Comparison of ENCODE assay signal across 11 cellular contexts in genomic region chr9:21993007-21993406, GRCh38. TPM values are rescaled to one million over a fixed set of nuclear protein-coding genes. Genes with fewer than 3 reads are reported as not detected.
DNase-seq lines count a peak whose midpoint lies in the region; ATAC-seq and TF ChIP-seq lines count a peak whose summit lies in the region.
"Had no signal": no experiment of that assay in that cellular context is flagged by ENCODE, and none has a peak within 500 bp of the region (broad histone marks: within the 10 kb centered on the region; RNA-seq: fewer than 3 reads in every experiment).

No MANE protein-coding gene starts in this region.

- TF ChIP-seq CTCF in AG04450 (IDR thresholded peaks at IDR 0.05; ENCODE audit: low read depth, low read length) (no peak), GM06990 (IDR thresholded peaks at IDR 0.05; ENCODE audit: insufficient read depth, low read length, poor library complexity, severe bottlenecking) (no peak), fibroblast of lung (conservative IDR thresholded peaks at IDR 0.05 in 1 of 2, IDR thresholded peaks at IDR 0.05 in 1 of 2; ENCODE audit: low read depth in 1 of 2, low read length in 2 of 2) (no peak)

- ATAC-seq in HG02981 (IDR thresholded peaks at IDR 0.05; ENCODE audit: unreplicated experiment) (no peak), GM19395 (IDR thresholded peaks at IDR 0.05; ENCODE audit: unreplicated experiment) (no peak)

- CTCF ChIA-PET in AG04450 (lab: Charles Lee): interaction anchor here (1.5 to 8.0 kb wide), 3 partner anchors 15 to 179 kb away, joined by 6 to 69 read pairs (median 9); partner anchors contain the start of gene CDKN2B

- no peaks in the 10 kb centered on the region for H4K20me1 ChIP-seq in fibroblast of lung (ENCODE audit: control insufficient read depth, extremely low read depth, insufficient read depth, low read length)

- POLR2A ChIA-PET in AG04450 (lab: Yijun Ruan, JAX): no interaction called here

- no peaks in the 10 kb centered on the region for H3K36me3 ChIP-seq in GM06990 (ENCODE audit: control insufficient read depth, insufficient read depth, low read length)
- H3K36me3 ChIP-seq in SK-N-MC (ENCODE audit: insufficient read depth, low read length): peaks cover 15% of the 10 kb centered on the region
- no peaks in the 10 kb centered on the region for H3K36me3 ChIP-seq in fibroblast of lung (ENCODE audit: control insufficient read depth, insufficient read depth, low read length)
- H3K36me3 ChIP-seq: tibial artery had no signal

- no peaks in the 10 kb centered on the region for H3K27me3 ChIP-seq in AG04450 (ENCODE audit: control insufficient read depth, insufficient read depth, low read length)
- H3K27me3 ChIP-seq in GM06990 (replicated peaks; ENCODE audit: control insufficient read depth, insufficient read depth, low read length): no peaks in the 10 kb centered on the region
- H3K27me3 ChIP-seq in fibroblast of lung (ENCODE audit: control insufficient read depth, insufficient read depth, low read length): no peaks in the 10 kb centered on the region

- peaks cover 33% of the 10 kb centered on the region for H3K79me2 ChIP-seq in fibroblast of lung (ENCODE audit: control insufficient read depth, insufficient read depth, low read length)

- H3K9me3 ChIP-seq in AG04450 (ENCODE audit: control insufficient read depth, insufficient read depth, low read length): peaks cover 6% of the 10 kb centered on the region; the same call in 1 of the 2 replicates
- no peaks in the 10 kb centered on the region for H3K9me3 ChIP-seq in SK-N-MC (ENCODE audit: low read depth, low read length)
- no peaks in the 10 kb centered on the region for H3K9me3 ChIP-seq in fibroblast of lung (ENCODE audit: control insufficient read depth, insufficient read depth, low read depth, low read length)
- H3K9me3 ChIP-seq: tibial artery had no signal

- intact Hi-C loops in posterior vena cava (cut with DNase I): loop anchor here (10.0 kb wide), 2 partner anchors 178 to 188 kb away; partner anchors contain the start of gene MTAP (in 1 of the 2)

- H3K9ac ChIP-seq in SK-N-MC (ENCODE audit: insufficient read length) (peak overlapping the region; percentile 90), fibroblast of lung (ENCODE audit: insufficient read depth, low read length) (no peak overlapping the region)

- H2AFZ ChIP-seq in fibroblast of lung (ENCODE audit: low read length): no peak overlapping the region

- peak overlapping the region; percentile 89 for H3K4me2 ChIP-seq in fibroblast of lung (ENCODE audit: extremely low read depth, insufficient read depth, low read length)

- no peak overlapping the region for H3K27ac ChIP-seq in AG04450 (ENCODE audit: low read depth, low read length)
- H3K27ac ChIP-seq in SK-N-MC: peak overlapping the region; percentile 84
- H3K27ac ChIP-seq in fibroblast of lung (ENCODE audit: insufficient read depth, low read length): no peak overlapping the region
- H3K27ac ChIP-seq: tibial artery had no signal

- peaks cover 4% of the 10 kb centered on the region for H3K4me1 ChIP-seq in fibroblast of lung (ENCODE audit: control insufficient read depth, extremely low read depth, insufficient read depth, low read length)

- DNase-seq in AG04450 (ENCODE audit: low read depth, low spot score): no peak
- DNase-seq in GM06990 (ENCODE audit: extremely low read depth, insufficient read length): no peak
- DNase-seq in SK-N-MC (ENCODE audit: low read depth, low spot score): no peak
- no peak for DNase-seq in fibroblast of lung (ENCODE audit: low read depth in 2 of 2)
- DNase-seq in glomerular visceral epithelial cell (ENCODE audit: extremely low spot score): no peak
- no peak for DNase-seq in posterior vena cava (ENCODE audit: low spot score)
- DNase-seq: tibial artery had no signal

- peak overlapping the region; percentile 86 for H3K4me3 ChIP-seq in AG04450 (ENCODE audit: low read depth, low read length)
- peak overlapping the region; percentile 81 for H3K4me3 ChIP-seq in GM06990 (replicated peaks; ENCODE audit: low read depth, low read length)
- peak overlapping the region; percentile 92 for H3K4me3 ChIP-seq in SK-N-MC
- peak overlapping the region; percentile 59 to 83 (median 76) for H3K4me3 ChIP-seq in fibroblast of lung (replicated peaks in 1 of 4; ENCODE audit: control extremely low read depth in 1 of 4, insufficient read depth in 1 of 4, low read depth in 3 of 4, low read length in 4 of 4)
- H3K4me3 ChIP-seq: lung had no signal

RNA-seq across cellular contexts. Expression of gene CDKN2A, which starts 1.2 kb away (rescaled TPM):
- polyA plus RNA-seq in AG04450 (2011; rRNA removed): 29.7 and 40.4 TPM in 2 replicates
- polyA minus RNA-seq in AG04450 (2011; rRNA and poly(A)+ RNA removed): 9.0 and 11.1 TPM in 2 replicates
- 10.8 and 19.2 TPM in 2 replicates for total RNA-seq in fibroblast of lung
- 23.5 and 25.3 TPM in 2 replicates for polyA plus RNA-seq in fibroblast of lung
- 39.9 and 45.5 TPM in 2 replicates for polyA plus RNA-seq in fibroblast of lung (2012)
- polyA minus RNA-seq in fibroblast of lung (ENCODE audit: low replicate concordance): 4.9 and 13.2 TPM in 2 replicates
- total RNA-seq in posterior vena cava: 1 to 10 TPM in 1 of 2 donors, under 1 TPM in 1; 0.81 to 1.4 TPM
- total RNA-seq: NCI-H460 had no signal

RNA-seq across cellular contexts. Expression of gene CDKN2B-AS1, which starts 1.6 kb away (rescaled TPM):
- polyA plus RNA-seq in AG04450 (2011; rRNA removed) (2.1 and 2.8 TPM in 2 replicates), fibroblast of lung (1.1 and 1.7 TPM in 2 replicates)
- polyA minus RNA-seq in AG04450 (2011; rRNA and poly(A)+ RNA removed): 3.5 and 5.0 TPM in 2 replicates
- total RNA-seq in fibroblast of lung (3.9 and 7.6 TPM in 2 replicates), posterior vena cava (under 1 TPM; 0.65 to 1.00 TPM)
- polyA plus RNA-seq in fibroblast of lung (2012): 1.0 and 1.1 TPM in 2 replicates
- not detected in 2 replicates for polyA minus RNA-seq in fibroblast of lung (ENCODE audit: low replicate concordance)
- total RNA-seq: NCI-H460 had no signal

RNA-seq across cellular contexts. Expression of gene CDKN2B, which starts 16.1 kb away (rescaled TPM):
- 10.2 and 10.7 TPM in 2 replicates for polyA plus RNA-seq in AG04450 (2011; rRNA removed)
- 9.6 and 11.8 TPM in 2 replicates for polyA minus RNA-seq in AG04450 (2011; rRNA and poly(A)+ RNA removed)
- total RNA-seq in fibroblast of lung: 29.0 and 44.9 TPM in 2 replicates
- polyA plus RNA-seq in fibroblast of lung: 13.8 and 22.6 TPM in 2 replicates
- polyA plus RNA-seq in fibroblast of lung (2012): 10.8 and 18.3 TPM in 2 replicates
- 6.2 and 14.0 TPM in 2 replicates for polyA minus RNA-seq in fibroblast of lung (ENCODE audit: low replicate concordance)
- total RNA-seq in posterior vena cava: 1 to 10 TPM; 7.1 to 8.2 TPM
- total RNA-seq: NCI-H460 had no signal
